In genomic region chr19:32188921-32189320, GRCh38 we compare ENCODE assay signal across 8 cellular contexts.
"Had no signal": no experiment of that assay in that cellular context is flagged by ENCODE, and none has a peak within 500 bp of the region (broad histone marks: within the 10 kb centered on the region; RNA-seq: fewer than 3 reads in every experiment).

No MANE protein-coding gene starts in this region.

- DNase-seq: IMR-90 had no signal

- H3K4me1 ChIP-seq: HAP-1 had no signal

- H3K4me2 ChIP-seq: GM23338 had no signal

- ATAC-seq: GM23338, HCT116, K562 had no signal

- H3K9me3 ChIP-seq: HAP-1 had no signal

- FAIRE-seq: H1, H54, HTR-8/SVneo, K562 had no signal

- H3K36me3 ChIP-seq: HAP-1 had no signal

- H3K4me3 ChIP-seq: GM23338, HAP-1, K562 had no signal
